Comparison of ENCODE assay signal across 10 cellular contexts in genomic region chr7:16916111-16916639, GRCh38. TPM values are rescaled to one million over a fixed set of nuclear protein-coding genes. Genes with fewer than 3 reads are reported as not detected.
A peak's percentile ranks its signal among the peaks of the same experiment; 100 is the strongest.
DNase-seq lines count a peak whose midpoint lies in the region; ATAC-seq lines count a peak whose summit lies in the region.
"Had no signal": no experiment of that assay in that cellular context is flagged by ENCODE, and none has a peak within 500 bp of the region (broad histone marks: within the 10 kb centered on the region; RNA-seq: fewer than 3 reads in every experiment).

No MANE protein-coding gene starts in this region.

- H3K9me3 Mint-ChIP-seq in activated CD4-positive, alpha-beta T cell treated with anti-CD3 and anti-CD28 coated beads, Interleukin-2, amount 10 ng/mL, durations not matched to agents 7 days and 5 days: no peaks in the 10 kb centered on the region

- CTCF ChIA-PET in activated CD4-positive, alpha-beta T cell treated with anti-CD3 and anti-CD28 coated beads, Interleukin-2, amount 10 ng/mL, durations not matched to agents 7 days and 5 days (lab: Charles Lee): interaction anchor here (1.1 kb wide), 1 partner anchor 25 kb away, joined by 4 read pairs; no protein-coding TSS in a partner anchor

- peaks cover 9% of the 10 kb centered on the region for H3K4me1 Mint-ChIP-seq in activated CD4-positive, alpha-beta T cell treated with anti-CD3 and anti-CD28 coated beads, Interleukin-2, amount 10 ng/mL, durations not matched to agents 7 days and 5 days

- H3K27me3 ChIP-seq in adipocyte (replicated peaks; ENCODE audit: control insufficient read depth, insufficient read depth, low read length): no peaks in the 10 kb centered on the region

- H3K4me3 Mint-ChIP-seq in activated CD4-positive, alpha-beta T cell treated with anti-CD3 and anti-CD28 coated beads, Interleukin-2, amount 10 ng/mL, durations not matched to agents 7 days and 5 days: no peak overlapping the region

- H3K4me3 ChIP-seq in adipocyte (ENCODE audit: low read length): no peak overlapping the region

- H3K27ac Mint-ChIP-seq in activated CD4-positive, alpha-beta T cell treated with anti-CD3 and anti-CD28 coated beads, Interleukin-2, amount 10 ng/mL, durations not matched to agents 7 days and 5 days: no peak overlapping the region

- H3K4me1 ChIP-seq in adipocyte (ENCODE audit: control insufficient read depth, insufficient read depth, low read length): peaks cover 10% of the 10 kb centered on the region

- POLR2A ChIA-PET in activated CD4-positive, alpha-beta T cell treated with anti-CD3 and anti-CD28 coated beads, Interleukin-2, amount 10 ng/mL, durations not matched to agents 7 days and 5 days (lab: Charles Lee): no interaction called here

- no peak overlapping the region for H3K9ac ChIP-seq in adipocyte (ENCODE audit: low read length)

- peak; percentile 60 for DNase-seq in AG20443 (ENCODE audit: low spot score)
- DNase-seq in HPDE6-E6E7 (ENCODE audit: extremely low spot score): peak; percentile 61
- peak; percentile 68 for DNase-seq in adipocyte (ENCODE audit: low read depth)
- DNase-seq in left colon: no peak
- no peak for DNase-seq in sciatic nerve (ENCODE audit: low spot score)
- no peak for DNase-seq in superior temporal gyrus (ENCODE audit: extremely low spot score)
- DNase-seq in activated CD4-positive, alpha-beta T cell treated with anti-CD3 and anti-CD28 coated beads, Interleukin-2, amount 10 ng/mL, durations not matched to agents 7 days and 5 days: no peak
- DNase-seq: NCI-H2171 had no signal

- H3K36me3 ChIP-seq in adipocyte (ENCODE audit: control insufficient read depth, insufficient read depth, low read length, severe bottlenecking): no peaks in the 10 kb centered on the region

- ATAC-seq in left colon (peak; percentile 42), HG03025 (IDR thresholded peaks at IDR 0.05; ENCODE audit: low FRiP score, unreplicated experiment) (no peak), sciatic nerve (no peak)

- intact Hi-C loops in left colon (cut with DNase I, micrococcal nuclease) (loop anchor here in 1 of 2 donors (10.0 kb wide), 1 partner anchor 311 kb away; no protein-coding TSS in a partner anchor), sciatic nerve (cut with DNase I) (loop anchor here (10.0 kb wide), 2 partner anchors 111 to 221 kb away; partner anchors contain the start of gene AGR2)

- H3K36me3 Mint-ChIP-seq in activated CD4-positive, alpha-beta T cell treated with anti-CD3 and anti-CD28 coated beads, Interleukin-2, amount 10 ng/mL, durations not matched to agents 7 days and 5 days (ENCODE audit: low read depth): no peaks in the 10 kb centered on the region

- peaks cover 4% of the 10 kb centered on the region for H3K9me3 ChIP-seq in adipocyte (ENCODE audit: control insufficient read depth, low read length)

- peaks cover 7% of the 10 kb centered on the region for H3K27me3 Mint-ChIP-seq in activated CD4-positive, alpha-beta T cell treated with anti-CD3 and anti-CD28 coated beads, Interleukin-2, amount 10 ng/mL, durations not matched to agents 7 days and 5 days

RNA-seq across cellular contexts. Expression of gene AGR3, which starts 34.4 kb away (rescaled TPM):
- total RNA-seq in left colon: 100 to 1,000 TPM; 123 to 188 TPM
- not detected for total RNA-seq in sciatic nerve
- not detected for total RNA-seq in activated CD4-positive, alpha-beta T cell treated with anti-CD3 and anti-CD28 coated beads, Interleukin-2, amount 10 ng/mL, durations not matched to agents 7 days and 5 days
- total RNA-seq: skeletal muscle tissue had no signal

Comparison
In these comparisons a context has a peak if more than half of its experiments do, and no peak if none do; other contexts are left out.
1. DNase-seq: peak in AG20443 (single experiment), HPDE6-E6E7 (single experiment) and adipocyte (single experiment); none in left colon (0 of 2), sciatic nerve (single experiment), superior temporal gyrus (single experiment) and activated CD4-positive, alpha-beta T cell treated with anti-CD3 and anti-CD28 coated beads, Interleukin-2, amount 10 ng/mL, durations not matched to agents 7 days and 5 days (single experiment).
2. RNA of gene AGR3, which starts 34.4 kb away (total RNA-seq): 123 to 188 TPM in left colon; not detected in sciatic nerve (single experiment) and not detected in activated CD4-positive, alpha-beta T cell treated with anti-CD3 and anti-CD28 coated beads, Interleukin-2, amount 10 ng/mL, durations not matched to agents 7 days and 5 days; every median in the first group is over 10 times any median in the second.